ENCODE assay signal across 22 cellular contexts in genomic region chr5:178564842-178565550, GRCh38. TPM values are rescaled to one million over a fixed set of nuclear protein-coding genes. Genes with fewer than 3 reads are reported as not detected.
DNase-seq lines count a peak whose midpoint lies in the region; ATAC-seq, FAIRE-seq and TF ChIP-seq lines count a peak whose summit lies in the region.
"Had no signal": no experiment of that assay in that cellular context is flagged by ENCODE, and none has a peak within 500 bp of the region (broad histone marks: within the 10 kb centered on the region; RNA-seq: fewer than 3 reads in every experiment).

No MANE protein-coding gene starts in this region.

- ATAC-seq in GM23338 (no peak), WTC11 (no peak)

- H3K4me1 ChIP-seq in GM23338 (ENCODE audit: insufficient read depth) (peaks cover 37% of the 10 kb centered on the region), hepatocyte (ENCODE audit: insufficient read depth) (peaks cover 16% of the 10 kb centered on the region)
- H3K4me1 ChIP-seq: BE2C had no signal

- H3K36me3 ChIP-seq in GM23338 (ENCODE audit: insufficient read depth) (no peaks in the 10 kb centered on the region), hepatocyte (replicated peaks; ENCODE audit: insufficient read depth, low read depth) (no peaks in the 10 kb centered on the region), neural cell (ENCODE audit: insufficient read depth, low read length) (no peaks in the 10 kb centered on the region)
- H3K36me3 ChIP-seq: BE2C, HAP-1 had no signal

- H3K4me3 ChIP-seq in GM23338 (no peak overlapping the region), hepatocyte (no peak overlapping the region), neural cell (ENCODE audit: low read length) (no peak overlapping the region)
- H3K4me3 ChIP-seq: HAP-1, PC-9 had no signal

- H3K36me3 Mint-ChIP-seq in GM23338 (ENCODE audit: low read depth) (no peaks in the 10 kb centered on the region), WTC11 (peaks cover 3% of the 10 kb centered on the region; the same call in 1 of the 2 replicates)

- H3F3A ChIP-seq in GM23338 (replicated peaks; ENCODE audit: low read depth) (peaks cover 12% of the 10 kb centered on the region; the same call in 1 of the 2 replicates), neural cell (ENCODE audit: insufficient read depth, low read length, poor library complexity, severe bottlenecking) (no peaks in the 10 kb centered on the region)

- H3K4me2 ChIP-seq in GM23338: peak overlapping the region; percentile 65
- peak overlapping the region; percentile 54 for H3K4me2 ChIP-seq in hepatocyte
- H3K4me2 ChIP-seq in neural cell (ENCODE audit: low read length): no peak overlapping the region
- H3K4me2 ChIP-seq: PC-9, SK-N-SH had no signal

- POLR2A ChIA-PET in WTC11 (lab: Charles Lee): no interaction called here

- H3K27ac Mint-ChIP-seq in GM23338 (no peak overlapping the region), WTC11 (peak overlapping the region; percentile 85)

- H3K27me3 Mint-ChIP-seq in GM23338 (ENCODE audit: insufficient read depth, low read depth, poor library complexity) (peaks cover 6% of the 10 kb centered on the region), WTC11 (ENCODE audit: low read depth) (no peaks in the 10 kb centered on the region)

- 29% methylated on average over 12 of the region's 12 CpGs for WGBS in hepatocyte (ENCODE audit: low lambda C conversion rate, missing lambda C conversion rate)

- H3K27me3 ChIP-seq in GM23338 (ENCODE audit: insufficient read depth): no peaks in the 10 kb centered on the region
- no peaks in the 10 kb centered on the region for H3K27me3 ChIP-seq in hepatocyte
- H3K27me3 ChIP-seq in neural cell (ENCODE audit: insufficient read depth, low read depth, low read length): no peaks in the 10 kb centered on the region
- H3K27me3 ChIP-seq: BE2C had no signal

- H3K9me3 Mint-ChIP-seq in GM23338: peaks cover 2% of the 10 kb centered on the region; the same call in 1 of the 3 replicates
- H3K9me3 Mint-ChIP-seq in WTC11: 0 out of 2 replicates have a peak, but pooled peaks cover 4% of the 10 kb centered on the region

- no peak overlapping the region for H2AFZ ChIP-seq in GM23338
- H2AFZ ChIP-seq in hepatocyte: peak overlapping the region; percentile 24
- no peak overlapping the region for H2AFZ ChIP-seq in neural cell (ENCODE audit: low read depth, low read length)
- H2AFZ ChIP-seq: PC-9 had no signal

- no peaks in the 10 kb centered on the region for H3K9me3 ChIP-seq in hepatocyte (ENCODE audit: low read depth)
- H3K9me3 ChIP-seq in neural cell (ENCODE audit: low read length): no peaks in the 10 kb centered on the region
- H3K9me3 ChIP-seq: BE2C, HAP-1, SK-N-SH had no signal

- CTCF ChIA-PET in WTC11 (lab: Charles Lee): interaction anchor here (1.5 to 2.3 kb wide), 3 partner anchors 25 to 281 kb away, joined by 4 to 8 read pairs (median 6); partner anchors contain the start of gene COL23A1

- H3K4me1 Mint-ChIP-seq in GM23338: peaks cover 39% of the 10 kb centered on the region
- H3K4me1 Mint-ChIP-seq in WTC11: peaks cover 41% of the 10 kb centered on the region

- no peaks in the 10 kb centered on the region for H3K79me2 ChIP-seq in GM23338 (replicated peaks; ENCODE audit: insufficient read depth)
- H3K79me2 ChIP-seq in hepatocyte: no peaks in the 10 kb centered on the region
- no peaks in the 10 kb centered on the region for H3K79me2 ChIP-seq in neural cell (replicated peaks; ENCODE audit: insufficient read depth, low read length)

- no peak overlapping the region for H3K9ac ChIP-seq in neural cell (ENCODE audit: low read length)
- H3K9ac ChIP-seq: SK-N-SH had no signal

- TF ChIP-seq CTCF in GM23338 (conservative IDR thresholded peaks at IDR 0.05; ENCODE audit: low read depth in 2 of 2): no peak
- TF ChIP-seq CTCF in WTC11 (IDR thresholded peaks at IDR 0.05): no peak
- TF ChIP-seq CTCF in hepatocyte (IDR thresholded peaks at IDR 0.05; ENCODE audit: poor library complexity): no peak
- no peak for TF ChIP-seq CTCF in neural cell (IDR thresholded peaks at IDR 0.05; ENCODE audit: poor library complexity, severe bottlenecking)

- FAIRE-seq in RCC 7860 (lab: Jason Lieb, UNC): no peak
- FAIRE-seq: A204.1 had no signal

- H3K9me2 ChIP-seq in GM23338 (ENCODE audit: insufficient read depth) (no peaks in the 10 kb centered on the region), hepatocyte (replicated peaks; ENCODE audit: insufficient read depth) (no peaks in the 10 kb centered on the region), neural cell (ENCODE audit: insufficient read depth, low read length) (no peaks in the 10 kb centered on the region)
- H3K9me2 ChIP-seq: SK-N-SH had no signal

- no peak for DNase-seq in GM23338 (ENCODE audit: low spot score)
- DNase-seq in WTC11 (ENCODE audit: low spot score): no peak
- DNase-seq in hepatocyte (ENCODE audit: low spot score): no peak
- no peak for DNase-seq in RCC 7860 (ENCODE audit: low spot score)
- no peak for DNase-seq in NCI-H1092 (lab: John Stamatoyannopoulos, UW)
- no peak for DNase-seq in EL
- no peak for DNase-seq in mucosa of gallbladder (ENCODE audit: low spot score)
- DNase-seq: BE2C, Kasumi-1, NCI-H1417 treated with DMSO at 0.1 percent for 48 hours, NCI-H187, NCI-H2227 treated with DMSO at 0.1 percent for 48 hours, NCI-H510A, PC-9, SHP77 treated with DMSO at 0.1 percent for 48 hours, SK-N-SH had no signal

- H3K4me3 Mint-ChIP-seq in GM23338 (peak overlapping the region; percentile 22; the same call in 1 of the 3 replicates), WTC11 (peak overlapping the region; percentile 48)

- TF ChIP-seq RAD21 in neural cell (conservative IDR thresholded peaks at IDR 0.05): no peak

- no peak for TF ChIP-seq EP300 in neural cell (conservative IDR thresholded peaks at IDR 0.05; ENCODE audit: poor library complexity, severe bottlenecking)

- no peaks in the 10 kb centered on the region for H4K20me1 ChIP-seq in GM23338 (replicated peaks; ENCODE audit: insufficient read depth)
- no peaks in the 10 kb centered on the region for H4K20me1 ChIP-seq in hepatocyte (ENCODE audit: insufficient read depth, poor library complexity, severe bottlenecking)
- no peaks in the 10 kb centered on the region for H4K20me1 ChIP-seq in neural cell (ENCODE audit: insufficient read depth)

- H3K27ac ChIP-seq in GM23338 (ENCODE audit: low read depth) (no peak overlapping the region), hepatocyte (peak overlapping the region; percentile 42), neural cell (ENCODE audit: low read length) (no peak overlapping the region)
- H3K27ac ChIP-seq: PC-9, RWPE1 had no signal

TF ChIP-seq in GM23338, 12 proteins besides CTCF, POLR2A, EP300 and RAD21 (continues in another document):
- TF ChIP-seq ZNF114 (CRISPR knock-in tag; IDR thresholded peaks at IDR 0.05) (no peak), EZH2 (IDR thresholded peaks at IDR 0.05; ENCODE audit: low read depth, unreplicated experiment) (no peak), ETS1 (IDR thresholded peaks at IDR 0.05) (no peak), NANOG (IDR thresholded peaks at IDR 0.05; ENCODE audit: borderline replicate concordance) (no peak), CREB1 (CRISPR knock-in tag; IDR thresholded peaks at IDR 0.05; ENCODE audit: low read depth) (no peak)

TF ChIP-seq in WTC11, 78 proteins besides CTCF, POLR2A, EP300 and RAD21 (continues in another document):
- TF ChIP-seq STAT6 (CRISPR knock-in tag; conservative IDR thresholded peaks at IDR 0.05; ENCODE audit: low read depth): no peak
- no peak for TF ChIP-seq TEAD1 (CRISPR knock-in tag; IDR thresholded peaks at IDR 0.05)

TF ChIP-seq in neural cell, 6 proteins besides CTCF, POLR2A, EP300 and RAD21:
- TF ChIP-seq POLR2AphosphoS5 (IDR thresholded peaks at IDR 0.05) (peak; percentile 58), MXI1 (conservative IDR thresholded peaks at IDR 0.05; ENCODE audit: poor library complexity, severe bottlenecking) (no peak), SMC3 (conservative IDR thresholded peaks at IDR 0.05; ENCODE audit: poor library complexity) (no peak), TAF1 (IDR thresholded peaks at IDR 0.05; ENCODE audit: low read depth) (no peak), REST (IDR thresholded peaks at IDR 0.05; ENCODE audit: borderline replicate concordance) (peak; percentile 61), EZH2 (IDR thresholded peaks at IDR 0.05; ENCODE audit: borderline replicate concordance, insufficient read depth, low read length, poor library complexity, severe bottlenecking) (no peak)

RNA-seq across cellular contexts. Expression of gene COL23A1, which starts 25.2 kb away (rescaled TPM):
- 6.8 and 8.2 TPM in 2 replicates for total RNA-seq in GM23338 (2014; rRNA removed; shearing (Covaris generic))
- polyA plus RNA-seq in GM23338 (2016; fragmentation: Nextera tagmentation; extraction: Ambion mirVana): 4.8 and 6.6 TPM in 2 replicates
- 15.0 to 19.8 TPM (median 18.7 TPM) in 3 replicates for total RNA-seq in WTC11 (2021)
- total RNA-seq in hepatocyte: 0.84 and 5.1 TPM in 2 replicates
- polyA plus RNA-seq in hepatocyte: 1.1 and 2.7 TPM in 2 replicates
- 0.12 TPM in 1 of 2 replicates, not detected in the other for polyA plus RNA-seq in neural cell
- polyA minus RNA-seq in neural cell: 0.24 TPM in 1 of 2 replicates, not detected in the other
- 0.86 TPM for total RNA-seq in mucosa of gallbladder
- total RNA-seq: HT1080, MCF 10A, PC-9 had no signal
